ENCODE assay signal across 11 cellular contexts in the genomic region with DNA sequence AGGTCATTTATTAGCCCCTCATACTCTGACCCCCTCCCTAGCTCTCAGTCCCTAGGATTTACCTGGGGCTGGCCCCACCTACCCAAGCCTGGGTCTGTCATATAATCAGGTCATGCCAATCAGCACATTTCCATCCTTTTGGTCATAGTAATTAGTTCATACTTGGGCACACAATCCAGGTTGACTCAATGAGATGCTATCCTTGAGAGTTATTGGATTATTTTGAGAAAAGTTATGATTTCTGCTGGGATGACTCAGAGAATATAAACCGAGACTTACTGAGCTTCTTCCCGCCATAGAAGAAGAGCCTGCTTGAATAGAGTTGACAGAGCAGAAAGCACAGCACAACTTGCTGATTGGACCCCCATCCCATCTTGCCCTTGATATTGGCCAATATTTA.
"Had no signal": no experiment of that assay in that cellular context is flagged by ENCODE, and none has a peak within 500 bp of the region (broad histone marks: within the 10 kb centered on the region; RNA-seq: fewer than 3 reads in every experiment).

No MANE protein-coding gene starts in this region.

- H3K9me3 ChIP-seq: lower lobe of right lung, psoas muscle had no signal

- H3K27ac ChIP-seq: epithelial cell of prostate, lower lobe of right lung, psoas muscle had no signal

- H3K4me1 ChIP-seq: lower lobe of right lung, psoas muscle had no signal

- H3K4me3 ChIP-seq: lower lobe of right lung, psoas muscle had no signal

- H3K36me3 ChIP-seq: lower lobe of right lung had no signal

- DNase-seq: activated B cell treated with CpG ODN at 0.5 μM for 24 hours; activated CD4-positive, alpha-beta T cell treated with anti-CD3 and anti-CD28 coated beads for 48 hours; activated CD8-positive, alpha-beta memory T cell treated with anti-CD3 and anti-CD28 coated beads, Interleukin-2, amount 50 U/mL, for 4 hours; activated CD8-positive, alpha-beta T cell treated with anti-CD3 and anti-CD28 coated beads, Interleukin-2, amount 10 ng/mL, durations not matched to agents 7 days and 5 days; activated naive CD8-positive, alpha-beta T cell treated with anti-CD3 and anti-CD28 coated beads for 36 hours; aorta; dermis blood vessel endothelial cell; left colon; lower lobe of right lung; psoas muscle had no signal
